Comparison of ENCODE assay signal across 22 cellular contexts in the genomic region with DNA sequence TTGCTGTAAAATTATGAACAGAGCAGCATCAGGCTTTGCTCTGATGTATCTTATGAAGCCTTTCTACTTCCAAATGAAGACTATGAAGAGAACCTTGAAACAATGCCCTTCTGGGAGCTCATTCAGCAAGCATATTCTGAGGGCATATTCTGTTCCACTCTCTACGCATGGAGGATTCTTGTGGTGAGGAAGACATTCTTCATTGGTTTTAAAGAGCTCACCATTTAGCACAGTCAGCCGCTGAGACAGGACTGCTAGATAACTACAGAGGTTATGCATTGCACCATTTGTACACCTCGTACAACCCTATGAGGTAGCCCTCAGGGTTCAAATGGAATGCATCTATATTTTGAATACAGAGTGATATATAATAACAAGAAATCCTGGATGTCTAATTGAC.
DNase-seq lines count a peak whose midpoint lies in the region; ATAC-seq, FAIRE-seq and TF ChIP-seq lines count a peak whose summit lies in the region.
"Had no signal": no experiment of that assay in that cellular context is flagged by ENCODE, and none has a peak within 500 bp of the region (broad histone marks: within the 10 kb centered on the region; RNA-seq: fewer than 3 reads in every experiment).

No MANE protein-coding gene starts in this region.

- ATAC-seq in HG02623 (IDR thresholded peaks at IDR 0.05; ENCODE audit: unreplicated experiment) (peak; percentile 55), psoas muscle (no peak), HG02870 (IDR thresholded peaks at IDR 0.05; ENCODE audit: unreplicated experiment) (no peak)
- ATAC-seq: activated CD8-positive, alpha-beta T cell treated with anti-CD3 and anti-CD28 coated beads for 36 hours; WTC11 had no signal

- TF ChIP-seq CTCF in GM13976 (IDR thresholded peaks at IDR 0.05; ENCODE audit: borderline replicate concordance, control extremely low read depth, extremely low read depth, insufficient read depth, missing control alignments) (no peak), astrocyte (IDR thresholded peaks at IDR 0.05; ENCODE audit: insufficient read depth, low read depth, low read length) (no peak), psoas muscle (IDR thresholded peaks at IDR 0.05) (no peak)

- H3K27ac Mint-ChIP-seq in astrocyte (ENCODE audit: unreplicated experiment) = no peak overlapping the region
- H3K27ac Mint-ChIP-seq: activated CD8-positive, alpha-beta T cell treated with anti-CD3 and anti-CD28 coated beads for 36 hours; activated naive CD8-positive, alpha-beta T cell; CD8-positive, alpha-beta memory T cell; WTC11 had no signal

- H3K9ac ChIP-seq in astrocyte (ENCODE audit: low read length) = no peak overlapping the region
- H3K9ac ChIP-seq: KMS-11 had no signal

- H3K9me3 ChIP-seq in astrocyte (ENCODE audit: insufficient read depth, low read depth, low read length) (no peaks in the 10 kb centered on the region), psoas muscle (no peaks in the 10 kb centered on the region)
- H3K9me3 ChIP-seq: breast epithelium, sigmoid colon, stomach, upper lobe of left lung had no signal

- no peaks in the 10 kb centered on the region for H4K20me1 ChIP-seq in astrocyte (ENCODE audit: insufficient read depth, low read length)

- H3K27me3 ChIP-seq in astrocyte (ENCODE audit: insufficient read depth, low read length) = no peaks in the 10 kb centered on the region
- no peaks in the 10 kb centered on the region for H3K27me3 ChIP-seq in psoas muscle (ENCODE audit: insufficient read depth in 3 of 3, low read length in 2 of 3)
- H3K27me3 ChIP-seq: breast epithelium, sigmoid colon, stomach, upper lobe of left lung had no signal

- H3K4me2 ChIP-seq in astrocyte (ENCODE audit: low read length) = no peak overlapping the region
- H3K4me2 ChIP-seq: KMS-11 had no signal

- no peaks in the 10 kb centered on the region for H3K79me2 ChIP-seq in astrocyte (ENCODE audit: insufficient read depth, low read length)

- peaks cover 2% of the 10 kb centered on the region for H3K9me3 Mint-ChIP-seq in astrocyte (ENCODE audit: unreplicated experiment)
- H3K9me3 Mint-ChIP-seq: activated CD8-positive, alpha-beta T cell treated with anti-CD3 and anti-CD28 coated beads for 36 hours; CD8-positive, alpha-beta memory T cell; WTC11 had no signal

- no peak for FAIRE-seq in astrocyte (lab: Jason Lieb, UNC)

- H3K36me3 ChIP-seq in astrocyte (ENCODE audit: insufficient read depth, low read length) (no peaks in the 10 kb centered on the region), psoas muscle (ENCODE audit: insufficient read depth in 1 of 2, low read depth in 1 of 2) (peaks cover 0 to 4% of the 10 kb centered on the region in 2 donors)
- H3K36me3 ChIP-seq: breast epithelium, sigmoid colon had no signal

- H3K4me3 ChIP-seq in astrocyte (ENCODE audit: insufficient read depth, low read depth, low read length) = no peak overlapping the region
- H3K4me3 ChIP-seq in psoas muscle = no peak overlapping the region
- H3K4me3 ChIP-seq: breast epithelium, sigmoid colon, stomach, upper lobe of left lung had no signal

- no peak overlapping the region for H3K27ac ChIP-seq in astrocyte (ENCODE audit: low read depth, low read length)
- no peak overlapping the region for H3K27ac ChIP-seq in psoas muscle
- H3K27ac ChIP-seq: breast epithelium, KMS-11, sigmoid colon, stomach, upper lobe of left lung had no signal

- no peak overlapping the region for H2AFZ ChIP-seq in astrocyte (ENCODE audit: low read depth, low read length)

- H3K4me3 Mint-ChIP-seq in astrocyte (ENCODE audit: unreplicated experiment) = no peak overlapping the region
- H3K4me3 Mint-ChIP-seq: activated CD8-positive, alpha-beta T cell treated with anti-CD3 and anti-CD28 coated beads for 36 hours; activated naive CD8-positive, alpha-beta T cell; CD8-positive, alpha-beta memory T cell; WTC11 had no signal

- H3K36me3 Mint-ChIP-seq in astrocyte (ENCODE audit: low read depth, unreplicated experiment) = no peaks in the 10 kb centered on the region
- H3K36me3 Mint-ChIP-seq: WTC11 had no signal

- intact Hi-C loops in psoas muscle (cut with DNase I) = no loop called here

- DNase-seq in GM13976 (ENCODE audit: low spot score) = peak; percentile 33
- DNase-seq in astrocyte (ENCODE audit: low read depth) = peak; percentile 80
- peak; percentile 42 for DNase-seq in myocyte (ENCODE audit: low read depth)
- DNase-seq in psoas muscle = no peak
- DNase-seq in T-helper 9 cell = no peak
- no peak for DNase-seq in NCI-H524 treated with DMSO at 0.1 percent for 48 hours (lab: John Stamatoyannopoulos, UW)
- DNase-seq: activated CD8-positive, alpha-beta T cell treated with anti-CD3 and anti-CD28 coated beads for 36 hours; CD8-positive, alpha-beta memory T cell; dermis blood vessel endothelial cell; DMS79 treated with DMSO at 0.1 percent for 48 hours; NCI-H2081; NCI-H510A treated with DMSO at 0.1 percent for 48 hours; Right ventricle myocardium superior; sigmoid colon; stomach; upper lobe of left lung had no signal

- H3K4me1 ChIP-seq in astrocyte (ENCODE audit: insufficient read depth, low read length) (no peaks in the 10 kb centered on the region), psoas muscle (no peaks in the 10 kb centered on the region)
- H3K4me1 ChIP-seq: breast epithelium, sigmoid colon, stomach, upper lobe of left lung had no signal

- in situ Hi-C loops in GM13976 (cut with MboI; ENCODE audit: low sequenced_read_pairs, unreplicated experiment) = no loop called here

- 96 to 99% (median 96%) methylated on average over 3 of the region's 3 CpGs for WGBS in psoas muscle, 3 donors

- H3K27me3 Mint-ChIP-seq in astrocyte (ENCODE audit: low read depth, unreplicated experiment) = no peaks in the 10 kb centered on the region
- H3K27me3 Mint-ChIP-seq: activated CD8-positive, alpha-beta T cell treated with anti-CD3 and anti-CD28 coated beads for 36 hours; activated naive CD8-positive, alpha-beta T cell; CD8-positive, alpha-beta memory T cell had no signal

- H3K4me1 Mint-ChIP-seq in astrocyte (ENCODE audit: low read depth, unreplicated experiment) = peaks cover 9% of the 10 kb centered on the region
- H3K4me1 Mint-ChIP-seq: CD8-positive, alpha-beta memory T cell had no signal

Comparison
In these comparisons a context has a peak if more than half of its experiments do, and no peak if none do; other contexts are left out.
1. DNase-seq: peak in GM13976 (single experiment), astrocyte (single experiment) and myocyte (single experiment); none in psoas muscle (0 of 2), T-helper 9 cell (single experiment) and NCI-H524 treated with DMSO at 0.1 percent for 48 hours (single experiment).